In the genomic region with DNA sequence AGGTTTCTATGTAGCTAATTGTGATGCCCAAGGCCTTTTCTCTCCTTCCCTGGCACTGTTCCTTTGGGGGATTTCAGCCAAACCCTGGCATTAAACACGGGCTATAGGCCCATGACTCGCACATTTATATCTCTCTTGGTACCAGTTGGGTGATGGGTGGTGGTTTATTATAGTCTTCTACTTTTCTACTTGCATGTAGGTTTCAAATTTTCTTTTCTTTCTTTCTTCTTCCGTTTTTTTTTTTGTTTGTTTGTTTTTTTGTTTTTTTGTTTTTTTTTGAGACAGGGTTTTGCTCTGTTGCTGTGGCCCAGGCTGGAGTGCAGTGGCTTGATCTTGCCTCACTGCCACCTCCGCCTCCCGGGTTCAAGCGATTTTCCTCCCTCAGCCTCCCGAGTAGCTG, we compare ENCODE assay signal across 8 cellular contexts. TPM values are rescaled to one million over a fixed set of nuclear protein-coding genes. Genes with fewer than 3 reads are reported as not detected.
DNase-seq lines count a peak whose midpoint lies in the region; ATAC-seq and TF ChIP-seq lines count a peak whose summit lies in the region.

No MANE protein-coding gene starts in this region.

- H3K36me3 Mint-ChIP-seq in nephron (ENCODE audit: low read depth): peaks cover 23% of the 10 kb centered on the region

- H3K4me3 Mint-ChIP-seq in nephron: peak overlapping the region; percentile 92 to 93 (median 93)

- H4K20me1 ChIP-seq in BLaER1 treated with 17β-estradiol and CSF1 and Interleukin-3, amounts not matched to agents 10 nM and 100 nM: peaks cover 0 to 23% (median 0%) of the 10 kb centered on the region in 11 experiments; a peak in 8 of 22 replicates

- peak overlapping the region; percentile 88 to 99 (median 97) for H3K9ac ChIP-seq in BLaER1 treated with 17β-estradiol and CSF1 and Interleukin-3, amounts not matched to agents 10 nM and 100 nM
- H3K9ac ChIP-seq in colonic mucosa (ENCODE audit: low read depth in 2 of 2, low read length in 2 of 2): peak overlapping the region; percentile 95 to 97

- intact Hi-C loops in colonic mucosa (cut with DNase I): loop anchor here (5.0 kb wide), 1 partner anchor 70 kb away; no protein-coding TSS in a partner anchor

- peak overlapping the region; percentile 88 to 99 (median 94) for H3K27ac ChIP-seq in BLaER1 treated with 17β-estradiol and CSF1 and Interleukin-3, amounts not matched to agents 10 nM and 100 nM
- peak overlapping the region; percentile 92 for H3K27ac ChIP-seq in colonic mucosa

- no peaks in the 10 kb centered on the region for H3K9me3 Mint-ChIP-seq in nephron

- H3K4me3 ChIP-seq in BLaER1 treated with 17β-estradiol and CSF1 and Interleukin-3, amounts not matched to agents 10 nM and 100 nM: peak overlapping the region; percentile 71 to 94 (median 84)
- H3K4me3 ChIP-seq in colonic mucosa: peak overlapping the region; percentile 91

- H3K27me3 Mint-ChIP-seq in nephron (ENCODE audit: low read depth): no peaks in the 10 kb centered on the region

- no peak for ATAC-seq in HG02798 (IDR thresholded peaks at IDR 0.05; ENCODE audit: poor library complexity, unreplicated experiment)
- no peak for ATAC-seq in HG03097 (IDR thresholded peaks at IDR 0.05; ENCODE audit: low FRiP score, unreplicated experiment)
- no peak for ATAC-seq in GM18907 (IDR thresholded peaks at IDR 0.05; ENCODE audit: unreplicated experiment)

- peak overlapping the region; percentile 72 to 94 (median 91) for H3K27ac Mint-ChIP-seq in nephron

- peak; percentile 25 for DNase-seq in M059J (ENCODE audit: low read depth)
- DNase-seq in colonic mucosa: no peak
- DNase-seq in kidney glomerular epithelial cell (lab: John Stamatoyannopoulos, UW): no peak

- no peak for TF ChIP-seq CTCF in colonic mucosa (IDR thresholded peaks at IDR 0.05)
- TF ChIP-seq CTCF in nephron (IDR thresholded peaks at IDR 0.05; ENCODE audit: unreplicated experiment in 3 of 3): no peak

- H3K9me3 ChIP-seq in BLaER1 treated with 17β-estradiol and CSF1 and Interleukin-3, amounts not matched to agents 10 nM and 100 nM (replicated peaks in 1 of 11): peaks cover 0 to 7% (median 0%) of the 10 kb centered on the region in 11 experiments; a peak in 2 of 22 replicates
- H3K9me3 ChIP-seq in colonic mucosa: no peaks in the 10 kb centered on the region

- peaks cover 48 to 79% (median 69%) of the 10 kb centered on the region in 11 experiments for H3K36me3 ChIP-seq in BLaER1 treated with 17β-estradiol and CSF1 and Interleukin-3, amounts not matched to agents 10 nM and 100 nM
- no peaks in the 10 kb centered on the region for H3K36me3 ChIP-seq in colonic mucosa

- H3K4me1 ChIP-seq in BLaER1 treated with 17β-estradiol and CSF1 and Interleukin-3, amounts not matched to agents 10 nM and 100 nM: peaks cover 34 to 82% (median 65%) of the 10 kb centered on the region in 10 experiments
- H3K4me1 ChIP-seq in colonic mucosa: peaks cover 5% of the 10 kb centered on the region

- peaks cover 35% of the 10 kb centered on the region for H3K4me1 Mint-ChIP-seq in nephron

- no peaks in the 10 kb centered on the region for H3K27me3 ChIP-seq in BLaER1 treated with 17β-estradiol and CSF1 and Interleukin-3, amounts not matched to agents 10 nM and 100 nM
- H3K27me3 ChIP-seq in colonic mucosa: no peaks in the 10 kb centered on the region

- peak overlapping the region; percentile 84 to 97 (median 95) for H3K4me2 ChIP-seq in BLaER1 treated with 17β-estradiol and CSF1 and Interleukin-3, amounts not matched to agents 10 nM and 100 nM

RNA-seq across cellular contexts. Expression of a gene that starts 1.1 kb away (rescaled TPM):
- 94.3 and 102 TPM in 2 replicates for total RNA-seq in M059J (2014; rRNA removed; shearing (Covaris generic))
- total RNA-seq in colonic mucosa: 10 to 100 TPM; 48.0 to 86.3 TPM

RNA-seq across cellular contexts. Expression of a gene that starts 37.5 kb away (rescaled TPM):
- total RNA-seq in M059J (2014; rRNA removed; shearing (Covaris generic)): 9.1 and 17.6 TPM in 2 replicates
- 10 to 100 TPM in 1 of 2 donors, 1 to 10 TPM in 1; 7.0 to 19.5 TPM for total RNA-seq in colonic mucosa

RNA-seq across cellular contexts. Expression of a gene that starts 57.5 kb away (rescaled TPM):
- total RNA-seq in M059J (2014; rRNA removed; shearing (Covaris generic)): 15.1 and 19.8 TPM in 2 replicates
- 10 to 100 TPM; 32.3 to 62.2 TPM for total RNA-seq in colonic mucosa
